In the genomic region with DNA sequence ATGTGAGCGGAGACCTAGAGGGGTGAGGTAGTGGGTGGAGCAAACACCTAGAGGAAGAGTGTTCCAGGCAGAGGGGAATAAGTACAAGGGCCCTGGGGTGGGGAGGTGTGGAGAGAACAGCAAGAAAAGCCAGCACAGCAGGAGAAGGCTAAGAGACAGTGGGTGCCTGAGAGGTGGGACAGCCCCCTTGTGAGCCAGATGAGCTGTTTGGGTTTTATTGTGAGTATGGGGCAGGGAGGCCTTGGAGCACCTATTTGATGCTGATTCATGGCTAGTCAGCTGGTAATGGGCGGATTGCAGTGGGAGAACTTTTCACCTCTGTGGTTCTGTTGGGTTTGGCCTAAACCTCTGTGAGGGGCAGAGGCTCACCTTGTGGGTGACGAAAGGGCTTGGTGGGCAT, we compare ENCODE assay signal across 22 cellular contexts.
A peak's percentile ranks its signal among the peaks of the same experiment; 100 is the strongest.
DNase-seq lines count a peak whose midpoint lies in the region; ATAC-seq and TF ChIP-seq lines count a peak whose summit lies in the region.
"Had no signal": no experiment of that assay in that cellular context is flagged by ENCODE, and none has a peak within 500 bp of the region (broad histone marks: within the 10 kb centered on the region; RNA-seq: fewer than 3 reads in every experiment).

No MANE protein-coding gene starts in this region.

- intact Hi-C loops in activated CD8-positive, alpha-beta T cell treated with anti-CD3 and anti-CD28 coated beads for 36 hours (cut with micrococcal nuclease) = no loop called here
- intact Hi-C loops in spleen (cut with DNase I; ENCODE audit: low total_unique reads) = no loop called here

- ATAC-seq in activated CD8-positive, alpha-beta T cell treated with anti-CD3 and anti-CD28 coated beads for 36 hours = no peak
- ATAC-seq: esophagus mucosa, psoas muscle had no signal

- H3K9me3 Mint-ChIP-seq in activated CD4-positive, alpha-beta T cell treated with anti-CD3 and anti-CD28 coated beads, Interleukin-2, amount 10 ng/mL, durations not matched to agents 7 days and 5 days = no peaks in the 10 kb centered on the region
- no peaks in the 10 kb centered on the region for H3K9me3 Mint-ChIP-seq in HFFc6
- H3K9me3 Mint-ChIP-seq in activated CD8-positive, alpha-beta T cell treated with anti-CD3 and anti-CD28 coated beads for 36 hours = no peaks in the 10 kb centered on the region
- H3K9me3 Mint-ChIP-seq: central memory CD8-positive, alpha-beta T cell had no signal

- H3K27ac ChIP-seq in mesenchymal stem cell (ENCODE audit: low read length, poor library complexity, severe bottlenecking) (no peak overlapping the region), spleen (no peak overlapping the region)
- H3K27ac ChIP-seq: psoas muscle, skin epidermis, vagina had no signal

- H3K9ac ChIP-seq in mesenchymal stem cell (ENCODE audit: low read length) = no peak overlapping the region

- WGBS in mesenchymal stem cell = 92% methylated on average over 3 of the region's 3 CpGs
- 94 to 99% (median 97%) methylated on average over 3 of the region's 3 CpGs for WGBS in spleen, 5 donors

- H2BK5ac ChIP-seq in mesenchymal stem cell (ENCODE audit: low read depth, low read length, poor library complexity, severe bottlenecking) = no peak overlapping the region

- DNase-seq in activated CD4-positive, alpha-beta T cell treated with anti-CD3 and anti-CD28 coated beads, Interleukin-2, amount 10 ng/mL, durations not matched to agents 7 days and 5 days = no peak
- no peak for DNase-seq in activated CD4-positive, alpha-beta T cell treated with anti-CD3 and anti-CD28 coated beads for 4 hours
- no peak for DNase-seq in HFFc6
- DNase-seq in activated CD8-positive, alpha-beta T cell treated with anti-CD3 and anti-CD28 coated beads for 36 hours = no peak
- no peak for DNase-seq in mesenchymal stem cell
- no peak for DNase-seq in spleen
- DNase-seq in activated effector memory CD4-positive, alpha-beta T cell treated with Interleukin-2 at 50 U/mL for 16 hours = no peak
- no peak for DNase-seq in T1000 (lab: John Stamatoyannopoulos, UW)
- DNase-seq: ACHN; activated gamma-delta T cell; DMS53; MV-4-11; NCI-H187; NCI-H446 treated with DMSO at 0.1 percent for 48 hours; psoas muscle; stimulated activated CD4-positive, alpha-beta T cell treated with anti-CD3 and anti-CD28 coated beads, Interleukin-4, amount 100 ng/mL, for 1 hour; substantia nigra had no signal

- peak overlapping the region in 1 of 2 experiments; percentile 31 for H3K4ac ChIP-seq in mesenchymal stem cell (ENCODE audit: low read depth in 1 of 2, low read length in 2 of 2)

- TF ChIP-seq POLR2A in spleen (IDR thresholded peaks at IDR 0.05) = no peak

- peaks cover 5% of the 10 kb centered on the region for H3K79me1 ChIP-seq in mesenchymal stem cell (replicated peaks; ENCODE audit: low read length, poor library complexity, severe bottlenecking)

- H3K27me3 ChIP-seq in mesenchymal stem cell (ENCODE audit: control insufficient read depth in 1 of 2, insufficient read depth in 1 of 2, low read length in 2 of 2) (no peaks in the 10 kb centered on the region), spleen (replicated peaks in 1 of 7) (no peaks in the 10 kb centered on the region)
- H3K27me3 ChIP-seq: vagina had no signal

- H2BK120ac ChIP-seq in mesenchymal stem cell (ENCODE audit: low read depth, low read length) = no peak overlapping the region

- CTCF ChIA-PET in activated CD4-positive, alpha-beta T cell treated with anti-CD3 and anti-CD28 coated beads, Interleukin-2, amount 10 ng/mL, durations not matched to agents 7 days and 5 days (lab: Charles Lee) = interaction anchor here (0.6 to 1.3 kb wide), 2 partner anchors 10 to 1038 kb away, joined by 3 read pairs; no protein-coding TSS in a partner anchor
- CTCF ChIA-PET in activated CD8-positive, alpha-beta T cell treated with anti-CD3 and anti-CD28 coated beads for 36 hours (lab: Charles Lee) = no interaction called here

- peak overlapping the region in 1 of 2 experiments; percentile 54 for H3K18ac ChIP-seq in mesenchymal stem cell (ENCODE audit: low read depth in 1 of 2, low read length in 2 of 2)

- no peak overlapping the region for H2AK5ac ChIP-seq in mesenchymal stem cell (ENCODE audit: low read length, severe bottlenecking)

- peak overlapping the region; percentile 66 for H3K27ac Mint-ChIP-seq in activated CD4-positive, alpha-beta T cell treated with anti-CD3 and anti-CD28 coated beads, Interleukin-2, amount 10 ng/mL, durations not matched to agents 7 days and 5 days
- H3K27ac Mint-ChIP-seq in HFFc6 = peak overlapping the region; percentile 94
- H3K27ac Mint-ChIP-seq in activated CD8-positive, alpha-beta T cell treated with anti-CD3 and anti-CD28 coated beads for 36 hours = peak overlapping the region; percentile 13

- no peak overlapping the region for H2BK15ac ChIP-seq in mesenchymal stem cell (ENCODE audit: low read depth, poor library complexity, severe bottlenecking)

- H3K23ac ChIP-seq in mesenchymal stem cell (ENCODE audit: low read length in 2 of 2) = no peak overlapping the region

- POLR2A ChIA-PET in activated CD4-positive, alpha-beta T cell treated with anti-CD3 and anti-CD28 coated beads, Interleukin-2, amount 10 ng/mL, durations not matched to agents 7 days and 5 days (lab: Charles Lee) = interaction anchor here (0.6 kb wide), 1 partner anchor 57 kb away, joined by 6 read pairs; no protein-coding TSS in a partner anchor
- POLR2A ChIA-PET in activated CD8-positive, alpha-beta T cell treated with anti-CD3 and anti-CD28 coated beads for 36 hours (lab: Charles Lee) = no interaction called here

- H3K4me1 Mint-ChIP-seq in activated CD4-positive, alpha-beta T cell treated with anti-CD3 and anti-CD28 coated beads, Interleukin-2, amount 10 ng/mL, durations not matched to agents 7 days and 5 days = peaks cover 11% of the 10 kb centered on the region
- peaks cover 73% of the 10 kb centered on the region for H3K4me1 Mint-ChIP-seq in HFFc6 (ENCODE audit: low read depth)
- peaks cover 9% of the 10 kb centered on the region for H3K4me1 Mint-ChIP-seq in activated CD8-positive, alpha-beta T cell treated with anti-CD3 and anti-CD28 coated beads for 36 hours (ENCODE audit: low read depth)

- H3K27me3 Mint-ChIP-seq in activated CD4-positive, alpha-beta T cell treated with anti-CD3 and anti-CD28 coated beads, Interleukin-2, amount 10 ng/mL, durations not matched to agents 7 days and 5 days = no peaks in the 10 kb centered on the region
- peaks cover 2% of the 10 kb centered on the region for H3K27me3 Mint-ChIP-seq in HFFc6 (ENCODE audit: insufficient read depth)
- H3K27me3 Mint-ChIP-seq in activated CD8-positive, alpha-beta T cell treated with anti-CD3 and anti-CD28 coated beads for 36 hours = no peaks in the 10 kb centered on the region
- H3K27me3 Mint-ChIP-seq: central memory CD8-positive, alpha-beta T cell had no signal

- H3K9me3 ChIP-seq in mesenchymal stem cell (ENCODE audit: control insufficient read depth, low read length) (no peaks in the 10 kb centered on the region), spleen (no peaks in the 10 kb centered on the region)
- H3K9me3 ChIP-seq: HAP-1, psoas muscle, vagina had no signal

- peaks cover 18 to 61% of the 10 kb centered on the region in 2 experiments for H3K36me3 ChIP-seq in mesenchymal stem cell (ENCODE audit: control insufficient read depth in 1 of 2, insufficient read depth in 2 of 2, low read depth in 1 of 2, low read length in 2 of 2)
- peaks cover 3 to 100% (median 54%) of the 10 kb centered on the region in 6 donors for H3K36me3 ChIP-seq in spleen

- H3K4me3 Mint-ChIP-seq in activated CD4-positive, alpha-beta T cell treated with anti-CD3 and anti-CD28 coated beads, Interleukin-2, amount 10 ng/mL, durations not matched to agents 7 days and 5 days = no peak overlapping the region
- H3K4me3 Mint-ChIP-seq in HFFc6 = peak overlapping the region; percentile 41; the same call in 1 of the 2 replicates
- H3K4me3 Mint-ChIP-seq in activated CD8-positive, alpha-beta T cell treated with anti-CD3 and anti-CD28 coated beads for 36 hours = no peak overlapping the region
- H3K4me3 Mint-ChIP-seq: central memory CD8-positive, alpha-beta T cell had no signal

- H3K36me3 Mint-ChIP-seq in activated CD4-positive, alpha-beta T cell treated with anti-CD3 and anti-CD28 coated beads, Interleukin-2, amount 10 ng/mL, durations not matched to agents 7 days and 5 days (ENCODE audit: low read depth) = peaks cover 52% of the 10 kb centered on the region
- peaks cover 68% of the 10 kb centered on the region for H3K36me3 Mint-ChIP-seq in HFFc6 (ENCODE audit: low read depth)
- peaks cover 59% of the 10 kb centered on the region for H3K36me3 Mint-ChIP-seq in activated CD8-positive, alpha-beta T cell treated with anti-CD3 and anti-CD28 coated beads for 36 hours (ENCODE audit: low read depth)

- H3K4me2 ChIP-seq in mesenchymal stem cell (ENCODE audit: low read length, poor library complexity, severe bottlenecking) = no peak overlapping the region

- no peak for TF ChIP-seq CTCF in HFFc6 (IDR thresholded peaks at IDR 0.05)
- TF ChIP-seq CTCF in activated CD8-positive, alpha-beta T cell treated with anti-CD3 and anti-CD28 coated beads for 36 hours (IDR thresholded peaks at IDR 0.05) = no peak
- TF ChIP-seq CTCF in spleen (IDR thresholded peaks at IDR 0.05 in 8 of 11, conservative IDR thresholded peaks at IDR 0.05 in 3 of 11) = no peak

- peak overlapping the region; percentile 24 for H4K8ac ChIP-seq in mesenchymal stem cell (ENCODE audit: low read length)

- no peak overlapping the region for H2AFZ ChIP-seq in mesenchymal stem cell (ENCODE audit: low read depth, low read length)

- H3K4me1 ChIP-seq in mesenchymal stem cell (ENCODE audit: control insufficient read depth, insufficient read depth, low read depth, low read length) = peaks cover 24% of the 10 kb centered on the region
- H3K4me1 ChIP-seq in spleen = peaks cover 0 to 26% (median 15%) of the 10 kb centered on the region in 6 donors
- H3K4me1 ChIP-seq: HAP-1 had no signal

- H3K4me3 ChIP-seq in mesenchymal stem cell (ENCODE audit: insufficient read depth in 1 of 2, low read depth in 1 of 2, low read length in 2 of 2) (no peak overlapping the region), spleen (no peak overlapping the region)
- H3K4me3 ChIP-seq: HAP-1, psoas muscle, skin epidermis, vagina had no signal

- peak overlapping the region in 1 of 2 experiments; percentile 57 for H2BK12ac ChIP-seq in mesenchymal stem cell (ENCODE audit: low read length in 2 of 2)

- peak overlapping the region; percentile 60 for H4K91ac ChIP-seq in mesenchymal stem cell (ENCODE audit: low read length)

- H3K14ac ChIP-seq in mesenchymal stem cell (ENCODE audit: low read length in 2 of 2) = no peak overlapping the region

Comparison
In these comparisons a context has a peak if more than half of its experiments do, and no peak if none do; other contexts are left out.
1. H3K27ac Mint-ChIP-seq: peak in every context shown above with its lines; median percentile 94 in HFFc6; 66 in activated CD4-positive, alpha-beta T cell treated with anti-CD3 and anti-CD28 coated beads, Interleukin-2, amount 10 ng/mL, durations not matched to agents 7 days and 5 days; 13 in activated CD8-positive, alpha-beta T cell treated with anti-CD3 and anti-CD28 coated beads for 36 hours.